In genomic region chr6:134173936-134174789, GRCh38 we compare ENCODE assay signal across 8 cellular contexts.
DNase-seq lines count a peak whose midpoint lies in the region; ATAC-seq and TF ChIP-seq lines count a peak whose summit lies in the region.

No MANE protein-coding gene starts in this region.

- H3K27me3 Mint-ChIP-seq in activated naive CD8-positive, alpha-beta T cell treated with anti-CD3 and anti-CD28 coated beads for 36 hours, result no peaks in the 10 kb centered on the region
- H3K27me3 Mint-ChIP-seq in osteocyte (ENCODE audit: unreplicated experiment), result no peaks in the 10 kb centered on the region

- peak overlapping the region; percentile 59 to 94 for H3K4me3 ChIP-seq in testis

- intact Hi-C loops in head of caudate nucleus (cut with DNase I), result loop anchor here (5.0 to 10.0 kb wide), 4 partner anchors 271 to 648 kb away; no protein-coding TSS in a partner anchor
- intact Hi-C loops in testis (cut with DNase I; ENCODE audit: low total_unique reads), result loop anchor here (10.0 kb wide), 1 partner anchor 471 kb away; no protein-coding TSS in a partner anchor

- H3K4me1 Mint-ChIP-seq in activated naive CD8-positive, alpha-beta T cell treated with anti-CD3 and anti-CD28 coated beads for 36 hours, result peaks cover 64% of the 10 kb centered on the region
- peaks cover 68% of the 10 kb centered on the region for H3K4me1 Mint-ChIP-seq in osteocyte (ENCODE audit: unreplicated experiment)

- H3K9me3 Mint-ChIP-seq in activated naive CD8-positive, alpha-beta T cell treated with anti-CD3 and anti-CD28 coated beads for 36 hours, result no peaks in the 10 kb centered on the region
- H3K9me3 Mint-ChIP-seq in osteocyte (ENCODE audit: unreplicated experiment), result no peaks in the 10 kb centered on the region

- peak; percentile 70 for DNase-seq in AG08396 (ENCODE audit: low spot score)
- peak; percentile 55 for DNase-seq in NCI-H1092 (lab: John Stamatoyannopoulos, UW)
- DNase-seq in SKM-1 (lab: John Stamatoyannopoulos, UW; ENCODE audit: unreplicated experiment), result peak; percentile 56
- DNase-seq in activated naive CD8-positive, alpha-beta T cell treated with anti-CD3 and anti-CD28 coated beads for 36 hours, result peak; percentile 78
- DNase-seq in head of caudate nucleus, result peak; percentile 73 to 98 (median 92)
- DNase-seq in osteocyte (ENCODE audit: extremely low spot score, unreplicated experiment), result peak; percentile 93
- DNase-seq in testis, result peak; percentile 94

- no peaks in the 10 kb centered on the region for H3K27me3 ChIP-seq in testis

- H3K4me3 Mint-ChIP-seq in activated naive CD8-positive, alpha-beta T cell treated with anti-CD3 and anti-CD28 coated beads for 36 hours, result peak overlapping the region; percentile 99
- peak overlapping the region; percentile 98 for H3K4me3 Mint-ChIP-seq in osteocyte (ENCODE audit: unreplicated experiment)

- peak overlapping the region; percentile 98 for H3K27ac ChIP-seq in testis

- peaks cover 59% of the 10 kb centered on the region for H3K36me3 Mint-ChIP-seq in activated naive CD8-positive, alpha-beta T cell treated with anti-CD3 and anti-CD28 coated beads for 36 hours
- peaks cover 52% of the 10 kb centered on the region for H3K36me3 Mint-ChIP-seq in osteocyte (ENCODE audit: unreplicated experiment)

- no peaks in the 10 kb centered on the region for H3K9me3 ChIP-seq in testis

- TF ChIP-seq CTCF in osteocyte (IDR thresholded peaks at IDR 0.05) (peak; percentile 88), testis (IDR thresholded peaks at IDR 0.05) (peak; percentile 93 to 96 (median 94))

- no peaks in the 10 kb centered on the region for H3K36me3 ChIP-seq in testis (ENCODE audit: low read depth, missing control alignments)

- ATAC-seq in GM21367 (IDR thresholded peaks at IDR 0.05; ENCODE audit: unreplicated experiment), result peak; percentile 27

- 0 to 1% methylated on average over 24 of the region's 24 CpGs for WGBS in testis, 2 donors

- TF ChIP-seq POLR2A in testis (IDR thresholded peaks at IDR 0.05), result no peak

- peak overlapping the region; percentile 95 for H3K27ac Mint-ChIP-seq in activated naive CD8-positive, alpha-beta T cell treated with anti-CD3 and anti-CD28 coated beads for 36 hours
- peak overlapping the region; percentile 94 for H3K27ac Mint-ChIP-seq in osteocyte (ENCODE audit: unreplicated experiment)

- peaks cover 32% of the 10 kb centered on the region for H3K4me1 ChIP-seq in testis

Comparison
In these comparisons a context has a peak if more than half of its experiments do, and no peak if none do; other contexts are left out.
1. Peak in every context shown above with its lines: DNase-seq, ATAC-seq, H3K4me3 ChIP-seq and H3K27ac ChIP-seq.